ENCODE assay signal across 22 cellular contexts in genomic region chr10:36141786-36142560, GRCh38.
DNase-seq lines count a peak whose midpoint lies in the region; ATAC-seq and TF ChIP-seq lines count a peak whose summit lies in the region.
"Had no signal": no experiment of that assay in that cellular context is flagged by ENCODE, and none has a peak within 500 bp of the region (broad histone marks: within the 10 kb centered on the region; RNA-seq: fewer than 3 reads in every experiment).

No MANE protein-coding gene starts in this region.

- no peaks in the 10 kb centered on the region for H3K27me3 ChIP-seq in right cardiac atrium (ENCODE audit: control insufficient read depth, insufficient read depth)
- H3K27me3 ChIP-seq: SJSA1 had no signal

- no peaks in the 10 kb centered on the region for H3K4me1 ChIP-seq in right cardiac atrium (ENCODE audit: control insufficient read depth, insufficient read depth, low read length)
- H3K4me1 ChIP-seq: SJSA1 had no signal

- intact Hi-C loops in right cardiac atrium (cut with DNase I) = no loop called here

- TF ChIP-seq CTCF in AG10803 (conservative IDR thresholded peaks at IDR 0.05; ENCODE audit: low read length) = no peak
- TF ChIP-seq CTCF in brain (conservative IDR thresholded peaks at IDR 0.05) = no peak

- H3K9me3 Mint-ChIP-seq in brain = peaks cover 8 to 44% (median 23%) of the 10 kb centered on the region in 5 experiments

- peaks cover 40% of the 10 kb centered on the region for H3K4me1 Mint-ChIP-seq in brain
- H3K4me1 Mint-ChIP-seq: CD14-positive monocyte had no signal

- H3K27ac Mint-ChIP-seq in brain = peak overlapping the region in 3 of 5 experiments; percentile 6 to 57 (median 52)
- H3K27ac Mint-ChIP-seq: CD14-positive monocyte; stimulated activated naive CD8-positive, alpha-beta T cell treated with anti-CD3 and anti-CD28 coated beads, Interleukin-15, Interleukin-2, amounts not matched to agents 100 ng/mL and 50 ng/mL, for 24 hours; T-helper 1 cell treated with Interleukin-12 subunit alpha and Interleukin-12 subunit beta and Interleukin-4 antibody, amounts not matched to agents 30 μg/mL and 1 μg/mL, for 36 hours had no signal

- H3K27me3 Mint-ChIP-seq in brain = no peaks in the 10 kb centered on the region
- H3K27me3 Mint-ChIP-seq: stimulated activated naive CD8-positive, alpha-beta T cell treated with anti-CD3 and anti-CD28 coated beads, Interleukin-15, Interleukin-2, amounts not matched to agents 100 ng/mL and 50 ng/mL, for 24 hours had no signal

- no peaks in the 10 kb centered on the region for H3K9me3 ChIP-seq in right cardiac atrium (ENCODE audit: control insufficient read depth, low read length)
- H3K9me3 ChIP-seq: SJSA1 had no signal

- peak overlapping the region in 1 of 5 experiments; percentile 10 for H3K4me3 Mint-ChIP-seq in brain
- H3K4me3 Mint-ChIP-seq: CD14-positive monocyte; stimulated activated naive CD8-positive, alpha-beta T cell treated with anti-CD3 and anti-CD28 coated beads, Interleukin-15, Interleukin-2, amounts not matched to agents 100 ng/mL and 50 ng/mL, for 24 hours; T-helper 1 cell treated with Interleukin-12 subunit alpha and Interleukin-12 subunit beta and Interleukin-4 antibody, amounts not matched to agents 30 μg/mL and 1 μg/mL, for 36 hours had no signal

- H3K27ac ChIP-seq in right cardiac atrium (ENCODE audit: low read length) = no peak overlapping the region
- H3K27ac ChIP-seq: SJSA1, WERI-Rb-1 had no signal

- peaks cover 10% of the 10 kb centered on the region for H3K36me3 Mint-ChIP-seq in brain
- H3K36me3 Mint-ChIP-seq: CD14-positive monocyte had no signal

- ATAC-seq in right cardiac atrium = peak; percentile 29 to 71
- ATAC-seq in HG02852 (IDR thresholded peaks at IDR 0.05; ENCODE audit: unreplicated experiment) = no peak

- H3K4me3 ChIP-seq in AG10803 (ENCODE audit: low read length) = no peak overlapping the region
- no peak overlapping the region for H3K4me3 ChIP-seq in right cardiac atrium (ENCODE audit: low read length)
- H3K4me3 ChIP-seq: SJSA1 had no signal

- 46% methylated on average over 7 of the region's 7 CpGs for WGBS in right cardiac atrium

- DNase-seq in AG10803 (ENCODE audit: low read depth) = peak; percentile 7
- peak in 1 of 3 donors; percentile 38 for DNase-seq in right cardiac atrium
- DNase-seq in pulmonary artery endothelial cell (ENCODE audit: low read depth, low spot score) = peak; percentile 5
- no peak for DNase-seq in hepatic stellate cell (ENCODE audit: low spot score)
- DNase-seq in DMS79 treated with DMSO at 0.1 percent for 48 hours (lab: John Stamatoyannopoulos, UW) = no peak
- no peak for DNase-seq in foreskin melanocyte
- DNase-seq: activated CD4-positive, alpha-beta T cell treated with anti-CD3 and anti-CD28 coated beads, Interleukin-2, amount 50 U/mL, for 48 hours; hypothalamus; kidney glomerular epithelial cell; MM.1S; NCI-H1436 treated with DMSO at 0.1 percent for 48 hours; NCI-H2171; NCI-H82; nucleus accumbens; stimulated activated CD4-positive, alpha-beta T cell treated with anti-CD3 and anti-CD28 coated beads, Interleukin-2, amount 100 ng/mL, for 48 hours; WERI-Rb-1 had no signal

Comparison
In these comparisons a context has a peak if more than half of its experiments do, and no peak if none do; other contexts are left out.
1. DNase-seq: peak in AG10803 (single experiment) and pulmonary artery endothelial cell (single experiment); none in hepatic stellate cell (single experiment), DMS79 treated with DMSO at 0.1 percent for 48 hours (single experiment) and foreskin melanocyte (single experiment).